5 cellular contexts compared by ENCODE assay signal in the genomic region with DNA sequence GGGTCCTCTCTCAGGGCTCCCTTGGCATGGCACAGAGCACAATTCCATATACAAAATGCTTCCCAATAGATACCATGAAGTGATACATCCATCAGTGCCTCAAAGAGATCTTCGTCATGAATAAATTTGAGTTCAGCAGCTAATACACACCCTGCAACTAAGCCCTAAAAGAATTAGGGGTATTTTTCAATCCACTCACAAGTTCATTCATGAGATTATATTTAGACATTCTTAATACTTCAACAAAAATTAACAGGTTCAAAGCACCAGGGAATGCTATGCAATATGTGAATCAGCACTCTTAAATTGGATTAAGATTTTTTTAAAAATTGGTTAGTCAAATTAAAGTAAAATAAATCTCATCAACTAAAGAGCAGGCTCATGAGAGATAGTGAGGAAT.
"Had no signal": no experiment of that assay in that cellular context is flagged by ENCODE, and none has a peak within 500 bp of the region (broad histone marks: within the 10 kb centered on the region; RNA-seq: fewer than 3 reads in every experiment).

No MANE protein-coding gene starts in this region.

- DNase-seq: IMR-90, KBM-7 had no signal

- H3K27ac ChIP-seq: HL-60 had no signal

- H3K4me3 ChIP-seq: K562 had no signal

- FAIRE-seq: HepG2, K562 had no signal
